ENCODE assay signal across 28 cellular contexts in genomic region chr2:180705551-180705950, GRCh38.
DNase-seq lines count a peak whose midpoint lies in the region; ATAC-seq and TF ChIP-seq lines count a peak whose summit lies in the region.
"Had no signal": no experiment of that assay in that cellular context is flagged by ENCODE, and none has a peak within 500 bp of the region (broad histone marks: within the 10 kb centered on the region; RNA-seq: fewer than 3 reads in every experiment).

No MANE protein-coding gene starts in this region.

- DNase-seq in NCI-H345 (lab: John Stamatoyannopoulos, UW) (peak; percentile 22), NCI-H345 treated with DMSO at 0.1 percent for 48 hours (lab: John Stamatoyannopoulos, UW; ENCODE audit: unreplicated experiment) (no peak), NCI-H460 (ENCODE audit: extremely low read depth, low read depth) (peak; percentile 20), brain microvascular endothelial cell (no peak), mesendoderm (peak; percentile 40), chondrocyte (ENCODE audit: low spot score) (no peak), gastrocnemius medialis (no peak), NCI-H226 (no peak)
- DNase-seq: activated CD4-positive, alpha-beta T cell treated with anti-CD3 and anti-CD28 coated beads for 1 hour; activated CD8-positive, alpha-beta T cell treated with anti-CD3 and anti-CD28 coated beads, Interleukin-2, amount 10 ng/mL, durations not matched to agents 7 days and 5 days; activated naive CD8-positive, alpha-beta T cell treated with anti-CD3 and anti-CD28 coated beads for 36 hours; aorta; CD4-positive, alpha-beta T cell; glutamatergic neuron; natural killer cell; NCI-H1092 treated with DMSO at 0.1 percent for 48 hours; NCI-H187 treated with DMSO at 0.1 percent for 48 hours; NCI-H446; NK-92 treated with Interleukin-12 subunit alpha and Interleukin-12 subunit beta, amount 100 ng/mL, for 24 hours; occipital lobe; Peyer's patch; SJCRH30; stimulated activated CD4-positive, alpha-beta T cell treated with anti-CD3 and anti-CD28 coated beads, Interleukin-1b, Interleukin-23, amount 100 ng/mL, for 48 hours; stomach; tibial artery had no signal

- H3K79me2 ChIP-seq in mesendoderm (ENCODE audit: control insufficient read depth, insufficient read depth, low read length), result no peaks in the 10 kb centered on the region

- H3K9ac ChIP-seq in mesendoderm (ENCODE audit: low read length), result no peak overlapping the region

- no peaks in the 10 kb centered on the region for H3K4me1 ChIP-seq in mesendoderm (ENCODE audit: control insufficient read depth, low read depth, low read length)
- no peaks in the 10 kb centered on the region for H3K4me1 ChIP-seq in gastrocnemius medialis
- H3K4me1 ChIP-seq: Peyer's patch, stomach, tibial artery had no signal

- H3K4me3 Mint-ChIP-seq in chondrocyte (ENCODE audit: unreplicated experiment), result no peak overlapping the region
- H3K4me3 Mint-ChIP-seq: activated CD8-positive, alpha-beta T cell treated with anti-CD3 and anti-CD28 coated beads, Interleukin-2, amount 10 ng/mL, durations not matched to agents 7 days and 5 days; activated naive CD8-positive, alpha-beta T cell treated with anti-CD3 and anti-CD28 coated beads for 36 hours; CD4-positive, alpha-beta T cell; central memory CD8-positive, alpha-beta T cell; natural killer cell; T-helper 1 cell treated with Interleukin-12 subunit alpha and Interleukin-12 subunit beta and Interleukin-4 antibody, amounts not matched to agents 30 μg/mL and 1 μg/mL, for 36 hours had no signal

- no peak overlapping the region for H3K27ac Mint-ChIP-seq in chondrocyte (ENCODE audit: unreplicated experiment)
- H3K27ac Mint-ChIP-seq: activated CD8-positive, alpha-beta T cell treated with anti-CD3 and anti-CD28 coated beads, Interleukin-2, amount 10 ng/mL, durations not matched to agents 7 days and 5 days; activated naive CD8-positive, alpha-beta T cell treated with anti-CD3 and anti-CD28 coated beads for 36 hours; CD4-positive, alpha-beta T cell; natural killer cell; T-helper 1 cell treated with Interleukin-12 subunit alpha and Interleukin-12 subunit beta and Interleukin-4 antibody, amounts not matched to agents 30 μg/mL and 1 μg/mL, for 36 hours had no signal

- H3K36me3 Mint-ChIP-seq in chondrocyte (ENCODE audit: low read depth), result no peaks in the 10 kb centered on the region
- H3K36me3 Mint-ChIP-seq: activated naive CD8-positive, alpha-beta T cell treated with anti-CD3 and anti-CD28 coated beads for 36 hours; natural killer cell had no signal

- H3K27me3 ChIP-seq in brain microvascular endothelial cell (replicated peaks), result no peaks in the 10 kb centered on the region
- H3K27me3 ChIP-seq in mesendoderm (ENCODE audit: insufficient read depth, low read length, poor library complexity), result no peaks in the 10 kb centered on the region
- no peaks in the 10 kb centered on the region for H3K27me3 ChIP-seq in gastrocnemius medialis
- H3K27me3 ChIP-seq: Peyer's patch, SJCRH30, stomach, tibial artery had no signal

- H3K4me3 ChIP-seq in brain microvascular endothelial cell (ENCODE audit: low read depth, low read length) (no peak overlapping the region), mesendoderm (ENCODE audit: low read length) (no peak overlapping the region), gastrocnemius medialis (no peak overlapping the region)
- H3K4me3 ChIP-seq: Peyer's patch, SJCRH30, skin epidermis, stomach, tibial artery had no signal

- H3K27ac ChIP-seq in brain microvascular endothelial cell (peak overlapping the region; percentile 40), mesendoderm (ENCODE audit: low read depth, low read length) (no peak overlapping the region), gastrocnemius medialis (no peak overlapping the region)
- H3K27ac ChIP-seq: Peyer's patch, SJCRH30, skin epidermis, stomach, tibial artery had no signal

- no peak overlapping the region for H2BK120ac ChIP-seq in mesendoderm (ENCODE audit: low read depth, low read length)

- H3K4me1 Mint-ChIP-seq in chondrocyte (ENCODE audit: low read depth), result peaks cover 3% of the 10 kb centered on the region
- H3K4me1 Mint-ChIP-seq: activated naive CD8-positive, alpha-beta T cell treated with anti-CD3 and anti-CD28 coated beads for 36 hours; central memory CD8-positive, alpha-beta T cell; natural killer cell had no signal

- TF ChIP-seq CTCF in brain microvascular endothelial cell (IDR thresholded peaks at IDR 0.05; ENCODE audit: low read depth, low read length, missing control alignments), result no peak
- TF ChIP-seq CTCF in chondrocyte (IDR thresholded peaks at IDR 0.05), result no peak
- TF ChIP-seq CTCF in gastrocnemius medialis (IDR thresholded peaks at IDR 0.05 in 4 of 5, conservative IDR thresholded peaks at IDR 0.05 in 1 of 5), result no peak

- H2BK5ac ChIP-seq in mesendoderm (ENCODE audit: low read length), result no peak overlapping the region

- no peaks in the 10 kb centered on the region for H3K36me3 ChIP-seq in brain microvascular endothelial cell (replicated peaks)
- no peaks in the 10 kb centered on the region for H3K36me3 ChIP-seq in mesendoderm (ENCODE audit: control insufficient read depth, insufficient read depth, low read length)
- H3K36me3 ChIP-seq in gastrocnemius medialis, result no peaks in the 10 kb centered on the region
- H3K36me3 ChIP-seq: Peyer's patch, SJCRH30, stomach, tibial artery had no signal

- no peak for ATAC-seq in gastrocnemius medialis
- ATAC-seq: activated CD8-positive, alpha-beta T cell treated with anti-CD3 and anti-CD28 coated beads, Interleukin-2, amount 10 ng/mL, durations not matched to agents 7 days and 5 days; natural killer cell had no signal

- intact Hi-C loops in gastrocnemius medialis (cut with DNase I; ENCODE audit: low total_unique reads), result no loop called here

- H3K23ac ChIP-seq in mesendoderm (ENCODE audit: low read length), result no peak overlapping the region

- H3K79me1 ChIP-seq in mesendoderm (ENCODE audit: low read length), result no peaks in the 10 kb centered on the region

- no peaks in the 10 kb centered on the region for H3K27me3 Mint-ChIP-seq in chondrocyte (ENCODE audit: low read depth)
- H3K27me3 Mint-ChIP-seq: activated naive CD8-positive, alpha-beta T cell treated with anti-CD3 and anti-CD28 coated beads for 36 hours; CD4-positive, alpha-beta T cell; central memory CD8-positive, alpha-beta T cell had no signal

- H3K4me2 ChIP-seq in mesendoderm (ENCODE audit: low read length), result no peak overlapping the region

- no peak overlapping the region for H3K4ac ChIP-seq in mesendoderm (ENCODE audit: low read depth, low read length)

- no CpG with 5 or more reads among the region's 1 CpG for WGBS in mesendoderm (ENCODE audit: extremely low coverage, insufficient coverage, low lambda C conversion rate)

- H4K5ac ChIP-seq in mesendoderm (ENCODE audit: low read length), result no peak overlapping the region

- no peak overlapping the region for H2BK15ac ChIP-seq in mesendoderm (replicated peaks; ENCODE audit: low read depth)

- in situ Hi-C loops in brain microvascular endothelial cell (cut with HindIII; ENCODE audit: low pct_ligation_motif_present, low sequenced_read_pairs), result no loop called here
- in situ Hi-C loops in gastrocnemius medialis (cut with MboI; ENCODE audit: low sequenced_read_pairs in 4 of 4), result no loop called here

- no peak overlapping the region for H3K56ac ChIP-seq in mesendoderm (ENCODE audit: low read length)

- H2AK5ac ChIP-seq in mesendoderm (ENCODE audit: low read length), result no peak overlapping the region

- H3K18ac ChIP-seq in mesendoderm (ENCODE audit: low read length), result no peak overlapping the region

- no peak for TF ChIP-seq POLR2A in gastrocnemius medialis (IDR thresholded peaks at IDR 0.05)

- H3K9me3 Mint-ChIP-seq in chondrocyte (ENCODE audit: low read depth), result peaks cover 4% of the 10 kb centered on the region
- H3K9me3 Mint-ChIP-seq: activated naive CD8-positive, alpha-beta T cell treated with anti-CD3 and anti-CD28 coated beads for 36 hours; CD4-positive, alpha-beta T cell; central memory CD8-positive, alpha-beta T cell; natural killer cell; T-helper 1 cell treated with Interleukin-12 subunit alpha and Interleukin-12 subunit beta and Interleukin-4 antibody, amounts not matched to agents 30 μg/mL and 1 μg/mL, for 36 hours had no signal

- H3K9me3 ChIP-seq in gastrocnemius medialis, result no peaks in the 10 kb centered on the region
- H3K9me3 ChIP-seq: Peyer's patch, SJCRH30, stomach had no signal

- no peak overlapping the region for H4K8ac ChIP-seq in mesendoderm (ENCODE audit: low read depth, low read length)

Comparison
In these comparisons a context has a peak if more than half of its experiments do, and no peak if none do; other contexts are left out.
1. DNase-seq: peak in NCI-H345 (single experiment), NCI-H460 (single experiment) and mesendoderm (single experiment); none in NCI-H345 treated with DMSO at 0.1 percent for 48 hours (single experiment), brain microvascular endothelial cell (single experiment), chondrocyte (single experiment), gastrocnemius medialis (0 of 2) and NCI-H226 (single experiment).